ENCODE assay signal across 27 cellular contexts in genomic region chr10:104527013-104527412, GRCh38.
"Had no signal": no experiment of that assay in that cellular context is flagged by ENCODE, and none has a peak within 500 bp of the region (broad histone marks: within the 10 kb centered on the region; RNA-seq: fewer than 3 reads in every experiment).

No MANE protein-coding gene starts in this region.

- H3K27ac ChIP-seq: adrenal gland, SJCRH30, SK-N-MC, WERI-Rb-1 had no signal

- ATAC-seq: activated CD8-positive, alpha-beta T cell treated with anti-CD3 and anti-CD28 coated beads, Interleukin-2, amount 10 ng/mL, durations not matched to agents 7 days and 5 days; Panc1 had no signal

- H3K36me3 Mint-ChIP-seq: activated naive CD4-positive, alpha-beta T cell treated with anti-CD3 and anti-CD28 coated beads, Interleukin-2, amount 50 U/mL, for 72 hours; brain had no signal

- H3K27me3 Mint-ChIP-seq: activated T-cell treated with anti-CD3 and anti-CD28 coated beads, Interleukin-2, amount 50 U/mL, for 24 hours; brain had no signal

- H3K4me1 ChIP-seq: adrenal gland, SJCRH30 had no signal

- H3K9me3 Mint-ChIP-seq: activated naive CD4-positive, alpha-beta T cell treated with anti-CD3 and anti-CD28 coated beads, Interleukin-2, amount 50 U/mL, for 72 hours; activated T-cell treated with anti-CD3 and anti-CD28 coated beads, Interleukin-2, amount 50 U/mL, for 24 hours had no signal

- DNase-seq: activated CD4-positive, alpha-beta T cell treated with anti-CD3 and anti-CD28 coated beads, Interleukin-2, amount 50 U/mL, for 1 hour; activated CD4-positive, CD25-positive, alpha-beta regulatory T cell; activated CD8-positive, alpha-beta T cell treated with anti-CD3 and anti-CD28 coated beads, Interleukin-2, amount 10 ng/mL, durations not matched to agents 7 days and 5 days; activated effector memory CD4-positive, alpha-beta T cell treated with anti-CD3 and anti-CD28 coated beads, Interleukin-2, amount 50 U/mL, for 16 hours; activated naive CD4-positive, alpha-beta T cell; activated T-cell treated with anti-CD3 and anti-CD28 coated beads, Interleukin-2, amount 50 U/mL, for 24 hours; adrenal gland; anterior cingulate cortex; central memory CD4-positive, alpha-beta T cell; Kasumi-1; KG1; MG63; NCI-H1048; NCI-H1105 treated with DMSO at 0.1 percent for 48 hours; NCI-H1436 treated with DMSO at 0.1 percent for 48 hours; NCI-H1694 treated with DMSO at 0.1 percent for 48 hours; NCI-H2029; NCI-H345; NCI-H524 treated with DMSO at 0.1 percent for 48 hours; SHP77; SJCRH30; T1000; WERI-Rb-1 had no signal

- H3K27me3 ChIP-seq: adrenal gland, MG63, SJCRH30 had no signal

- H3K4me3 Mint-ChIP-seq: activated CD8-positive, alpha-beta T cell treated with anti-CD3 and anti-CD28 coated beads, Interleukin-2, amount 10 ng/mL, durations not matched to agents 7 days and 5 days; activated T-cell treated with anti-CD3 and anti-CD28 coated beads, Interleukin-2, amount 50 U/mL, for 24 hours; brain had no signal
